In the genomic region with DNA sequence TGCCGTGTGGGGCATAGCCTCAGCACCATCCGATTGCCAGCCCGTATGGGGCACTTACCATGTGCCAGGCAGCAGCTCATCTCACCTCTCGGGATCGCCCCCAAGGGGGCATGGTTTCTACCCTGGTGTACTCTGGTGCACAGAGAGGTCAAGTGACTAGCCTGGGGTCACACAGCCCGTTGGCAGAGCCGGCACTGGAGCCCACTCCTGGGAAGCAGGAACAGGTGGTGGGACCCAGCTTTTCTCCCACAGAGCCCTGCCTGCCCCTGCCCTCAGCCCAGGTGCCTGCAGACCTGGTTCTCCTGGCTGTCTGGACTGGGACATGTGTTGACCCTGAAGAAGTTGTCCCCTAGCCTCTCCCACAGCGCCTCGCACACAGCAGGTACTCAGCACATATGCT, we compare ENCODE assay signal across 17 cellular contexts.
"Had no signal": no experiment of that assay in that cellular context is flagged by ENCODE, and none has a peak within 500 bp of the region (broad histone marks: within the 10 kb centered on the region; RNA-seq: fewer than 3 reads in every experiment).

No MANE protein-coding gene starts in this region.

- H3K4me1 ChIP-seq: left lung, right atrium auricular region, uterus had no signal

- H3K9me3 ChIP-seq: left lung, neutrophil, right atrium auricular region, tibial nerve, uterus had no signal

- H3K36me3 ChIP-seq: left lung, neutrophil, right atrium auricular region, tibial nerve, uterus had no signal

- H3K27me3 ChIP-seq: right atrium auricular region, uterus had no signal

- H3K27ac ChIP-seq: left lung, neutrophil, right atrium auricular region, skin epidermis, tibial nerve, uterus had no signal

- FAIRE-seq: islet of Langerhans, kidney had no signal

- DNase-seq: immature natural killer cell; kidney; left colon; left lung; midbrain; naive thymus-derived CD8-positive, alpha-beta T cell; occipital lobe; stimulated activated CD4-positive, alpha-beta T cell treated with anti-CD3 and anti-CD28 coated beads, Interleukin-12 subunit alpha, Interleukin-12 subunit beta, amount 100 ng/mL, for 4 hours; stimulated activated CD4-positive, alpha-beta T cell treated with anti-CD3 and anti-CD28 coated beads, Interleukin-4, amount 100 ng/mL, for 24 hours; stimulated activated naive CD4-positive, alpha-beta T cell; uterus had no signal

- H3K4me3 ChIP-seq: left lung, lung, right atrium auricular region, skin epidermis, tibial nerve, uterus had no signal
